Comparison of ENCODE assay signal across 1 cellular context in the genomic region with DNA sequence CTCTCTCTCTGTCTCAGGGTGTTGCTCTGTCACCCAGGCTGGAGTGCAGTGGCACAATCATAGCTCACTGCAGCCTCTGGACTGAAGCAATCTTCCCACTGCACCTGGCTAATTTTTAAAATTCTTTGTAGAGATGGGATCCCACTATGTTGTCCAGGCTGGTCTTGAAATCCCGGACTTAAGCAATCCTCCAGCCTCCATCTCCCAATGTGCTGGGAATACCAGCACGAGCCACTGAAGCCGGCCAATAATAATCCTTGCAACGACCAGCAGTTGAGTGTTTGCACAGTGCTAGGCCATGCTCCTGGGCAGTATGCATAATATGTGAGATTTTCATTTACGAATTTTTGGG.
A peak's percentile ranks its signal among the peaks of the same experiment; 100 is the strongest.
TF ChIP-seq lines count a peak whose summit lies in the region.

No MANE protein-coding gene starts in this region.

TF ChIP-seq in HEK293, 187 proteins besides CTCF, POLR2A, EP300 and RAD21 (continued from another document):
- TF ChIP-seq ZNF221 (tag by site-specific recombination; IDR thresholded peaks at IDR 0.05; ENCODE audit: borderline replicate concordance) (no peak), ZNF121 (tag by site-specific recombination; IDR thresholded peaks at IDR 0.05) (peak; percentile 66), ZNF23 (tag by site-specific recombination; IDR thresholded peaks at IDR 0.05; ENCODE audit: borderline replicate concordance) (no peak)
- TF ChIP-seq, protein P1, sequence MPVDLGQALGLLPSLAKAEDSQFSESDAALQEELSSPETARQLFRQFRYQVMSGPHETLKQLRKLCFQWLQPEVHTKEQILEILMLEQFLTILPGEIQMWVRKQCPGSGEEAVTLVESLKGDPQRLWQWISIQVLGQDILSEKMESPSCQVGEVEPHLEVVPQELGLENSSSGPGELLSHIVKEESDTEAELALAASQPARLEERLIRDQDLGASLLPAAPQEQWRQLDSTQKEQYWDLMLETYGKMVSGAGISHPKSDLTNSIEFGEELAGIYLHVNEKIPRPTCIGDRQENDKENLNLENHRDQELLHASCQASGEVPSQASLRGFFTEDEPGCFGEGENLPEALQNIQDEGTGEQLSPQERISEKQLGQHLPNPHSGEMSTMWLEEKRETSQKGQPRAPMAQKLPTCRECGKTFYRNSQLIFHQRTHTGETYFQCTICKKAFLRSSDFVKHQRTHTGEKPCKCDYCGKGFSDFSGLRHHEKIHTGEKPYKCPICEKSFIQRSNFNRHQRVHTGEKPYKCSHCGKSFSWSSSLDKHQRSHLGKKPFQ (tag by site-specific recombination; IDR thresholded peaks at IDR 0.05), result no peak
